In genomic region chr6:52588710-52589091, GRCh38 we compare ENCODE assay signal across 1 cellular context.
TF ChIP-seq lines count a peak whose summit lies in the region.

No MANE protein-coding gene starts in this region.

TF ChIP-seq in endothelial cell of umbilical vein, 7 proteins besides CTCF, POLR2A, EP300 and RAD21:
- TF ChIP-seq MYC (IDR thresholded peaks at IDR 0.05; ENCODE audit: low read depth, low read length), result no peak
TF ChIP-seq in endothelial cell of umbilical vein: peak in this region for 0.
